Comparison of ENCODE assay signal across 1 cellular context in the genomic region with DNA sequence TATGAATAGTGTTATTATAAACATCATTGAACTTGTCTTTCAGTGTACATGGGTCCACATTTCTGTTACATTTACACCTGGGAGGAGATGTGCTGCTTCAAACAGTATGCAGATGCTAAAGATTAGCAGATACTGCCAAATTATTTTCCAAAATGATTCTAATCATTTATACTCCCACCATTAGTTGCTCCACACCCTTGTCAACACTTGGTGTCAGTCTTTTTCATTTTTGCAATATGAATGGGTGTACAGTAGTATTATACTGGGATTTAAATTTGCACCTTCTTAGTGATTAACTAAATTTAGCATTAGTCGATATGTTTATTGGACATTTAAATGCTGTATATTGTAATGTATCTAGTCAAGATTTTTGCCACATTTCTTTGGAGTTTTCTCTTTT.
TF ChIP-seq lines count a peak whose summit lies in the region.

No MANE protein-coding gene starts in this region.

TF ChIP-seq in IMR-90, 13 proteins besides CTCF, POLR2A, EP300 and RAD21:
- TF ChIP-seq NFE2L2 (IDR thresholded peaks at IDR 0.05; ENCODE audit: low read depth, low read length) (no peak), SMC3 (IDR thresholded peaks at IDR 0.05; ENCODE audit: low read depth, low read length) (peak; percentile 50), RFX5 (IDR thresholded peaks at IDR 0.05; ENCODE audit: low read depth, low read length) (no peak), CEBPB (IDR thresholded peaks at IDR 0.05; ENCODE audit: low read depth, low read length) (no peak)
TF ChIP-seq in IMR-90: peak in this region for 1.
